1 cellular context compared by ENCODE assay signal in genomic region chr19:3670258-3670795, GRCh38.
TF ChIP-seq lines count a peak whose summit lies in the region.

No MANE protein-coding gene starts in this region.

TF ChIP-seq in K562, 482 proteins besides CTCF, POLR2A, EP300 and RAD21 (continued from another document and continues in another):
- no peak for TF ChIP-seq ZNF311 (CRISPR knock-in tag; IDR thresholded peaks at IDR 0.05)
- TF ChIP-seq RB1 (IDR thresholded peaks at IDR 0.05; ENCODE audit: low read depth) = 0 out of 2 replicates have a peak, but pooled peaks have one; percentile 6
- TF ChIP-seq GTF2E2 (tag; IDR thresholded peaks at IDR 0.05) = 0 out of 2 replicates have a peak, but pooled peaks have one; percentile 8
- TF ChIP-seq ZNF830 (CRISPR knock-in tag; IDR thresholded peaks at IDR 0.05) = no peak
- no peak for TF ChIP-seq SOX6 (IDR thresholded peaks at IDR 0.05)
- no peak for TF ChIP-seq ZNF668 (CRISPR knock-in tag; IDR thresholded peaks at IDR 0.05)
- TF ChIP-seq ZNF24 (IDR thresholded peaks at IDR 0.05) = no peak
- no peak for TF ChIP-seq GABPA (tag; conservative IDR thresholded peaks at IDR 0.05; ENCODE audit: low read depth)
- no peak for TF ChIP-seq RBM17 (IDR thresholded peaks at IDR 0.05; ENCODE audit: borderline replicate concordance, low read depth, low read length)
- no peak for TF ChIP-seq SRSF1 (IDR thresholded peaks at IDR 0.05; ENCODE audit: low read depth, low read length)
- TF ChIP-seq ZBTB26 (CRISPR knock-in tag; IDR thresholded peaks at IDR 0.05) = no peak
- no peak for TF ChIP-seq NCOR1 (IDR thresholded peaks at IDR 0.05)
- TF ChIP-seq GATA2 (CRISPR knock-in tag; IDR thresholded peaks at IDR 0.05) = no peak
- no peak for TF ChIP-seq ZSCAN29 (IDR thresholded peaks at IDR 0.05)
- no peak for TF ChIP-seq MBD1 (CRISPR knock-in tag; IDR thresholded peaks at IDR 0.05)
- no peak for TF ChIP-seq MLLT1 (IDR thresholded peaks at IDR 0.05)
- no peak for TF ChIP-seq IRF1 (CRISPR knock-in tag; IDR thresholded peaks at IDR 0.05; ENCODE audit: borderline replicate concordance)
- TF ChIP-seq CCNT2 (IDR thresholded peaks at IDR 0.05; ENCODE audit: borderline replicate concordance, extremely low read depth, insufficient read length, low read depth, low read length) = peak; percentile 15
- TF ChIP-seq STAT5B (CRISPR knock-in tag; IDR thresholded peaks at IDR 0.05) = no peak
- TF ChIP-seq NCOA1 (IDR thresholded peaks at IDR 0.05; ENCODE audit: low read depth) = peak; percentile 84
- TF ChIP-seq TOE1 (IDR thresholded peaks at IDR 0.05; ENCODE audit: borderline replicate concordance) = no peak
- TF ChIP-seq TOE1 (CRISPR knock-in tag; IDR thresholded peaks at IDR 0.05; ENCODE audit: borderline replicate concordance, low read depth) = no peak; the same call in 1 of the 2 replicates
- no peak for TF ChIP-seq THAP12 (CRISPR knock-in tag; IDR thresholded peaks at IDR 0.05)
- TF ChIP-seq SIN3A (IDR thresholded peaks at IDR 0.05; ENCODE audit: borderline replicate concordance in 2 of 2, control insufficient read depth in 1 of 2, low read depth in 2 of 2, low read length in 2 of 2) = no peak
- no peak; the same call in 1 of the 2 replicates for TF ChIP-seq SMAD3 (CRISPR knock-in tag; conservative IDR thresholded peaks at IDR 0.05)
- no peak for TF ChIP-seq HMG20B (CRISPR knock-in tag; IDR thresholded peaks at IDR 0.05)
- TF ChIP-seq ZFP36 (IDR thresholded peaks at IDR 0.05; ENCODE audit: low read depth, low read length, partially characterized antibody) = no peak
- peak; percentile 45; the same call in 1 of the 2 replicates for TF ChIP-seq ZKSCAN8 (CRISPR knock-in tag; IDR thresholded peaks at IDR 0.05)
- TF ChIP-seq ZEB2 (IDR thresholded peaks at IDR 0.05) = no peak
- no peak for TF ChIP-seq NCOA4 (IDR thresholded peaks at IDR 0.05; ENCODE audit: partially characterized antibody)
- TF ChIP-seq HIVEP1 (CRISPR knock-in tag; IDR thresholded peaks at IDR 0.05) = no peak
- no peak for TF ChIP-seq HNRNPH1 (optimal IDR thresholded peaks at IDR 0.05; ENCODE audit: low read depth, low read length)
- peak; percentile 11; the same call in 1 of the 2 replicates for TF ChIP-seq BHLHE40 (IDR thresholded peaks at IDR 0.05; ENCODE audit: low read length)
- no peak for TF ChIP-seq ZNF384 (IDR thresholded peaks at IDR 0.05; ENCODE audit: low read depth, low read length)
- no peak for TF ChIP-seq HMGN3 (IDR thresholded peaks at IDR 0.05; ENCODE audit: borderline replicate concordance, extremely low read depth, insufficient read length, low read depth, low read length)
- no peak for TF ChIP-seq KLF16 (IDR thresholded peaks at IDR 0.05)
- no peak for TF ChIP-seq E2F4 (CRISPR knock-in tag; IDR thresholded peaks at IDR 0.05; ENCODE audit: low read depth)
- no peak for TF ChIP-seq ATF1 (CRISPR knock-in tag; IDR thresholded peaks at IDR 0.05)
- TF ChIP-seq ATF1 (tag; IDR thresholded peaks at IDR 0.05) = peak; percentile 89
- TF ChIP-seq SMARCB1 (IDR thresholded peaks at IDR 0.05; ENCODE audit: insufficient read length, low read depth) = no peak
- TF ChIP-seq BRF2 (IDR thresholded peaks at IDR 0.05; ENCODE audit: borderline replicate concordance, insufficient read depth, insufficient read length) = no peak
- TF ChIP-seq KDM4B (IDR thresholded peaks at IDR 0.05; ENCODE audit: borderline replicate concordance in 2 of 2, low read depth in 1 of 2) = no peak
- TF ChIP-seq FOS (IDR thresholded peaks at IDR 0.05; ENCODE audit: extremely low read depth, insufficient read length) = no peak
- peak in 1 of 3 experiments; percentile 68 for TF ChIP-seq YY1 (IDR thresholded peaks at IDR 0.05; ENCODE audit: borderline replicate concordance in 1 of 3, control insufficient read depth in 1 of 3, extremely low read depth in 1 of 3, insufficient read depth in 3 of 3, insufficient read length in 1 of 3, insufficient replicate concordance in 2 of 3, low read depth in 1 of 3, low read length in 2 of 3)
- TF ChIP-seq ZNF232 (CRISPR knock-in tag; IDR thresholded peaks at IDR 0.05) = no peak
- peak; percentile 45; the same call in 1 of the 2 replicates for TF ChIP-seq ZNF143 (CRISPR knock-in tag; IDR thresholded peaks at IDR 0.05)
- TF ChIP-seq ZNF639 (CRISPR knock-in tag; conservative IDR thresholded peaks at IDR 0.05 in 1 of 2, IDR thresholded peaks at IDR 0.05 in 1 of 2) = peak in 1 of 2 experiments; percentile 20; a peak in 2 of 4 replicates
- no peak for TF ChIP-seq NFYB (IDR thresholded peaks at IDR 0.05; ENCODE audit: extremely low read depth, insufficient read length)
- no peak for TF ChIP-seq MECOM (CRISPR knock-in tag; IDR thresholded peaks at IDR 0.05)
- TF ChIP-seq MTF1 (CRISPR knock-in tag; IDR thresholded peaks at IDR 0.05; ENCODE audit: borderline replicate concordance) = no peak
- no peak for TF ChIP-seq GTF2A2 (tag; IDR thresholded peaks at IDR 0.05)
- peak; percentile 16; the same call in 1 of the 2 replicates for TF ChIP-seq HDAC2 (IDR thresholded peaks at IDR 0.05)
- TF ChIP-seq RBM39 (optimal IDR thresholded peaks at IDR 0.05; ENCODE audit: low read depth, low read length) = peak; percentile 61
- peak; percentile 65 for TF ChIP-seq SUPT5H (IDR thresholded peaks at IDR 0.05)
- TF ChIP-seq TAF1 (IDR thresholded peaks at IDR 0.05; ENCODE audit: control insufficient read depth, extremely low read depth, insufficient read depth, low read length, severe bottlenecking) = peak; percentile 41
- no peak for TF ChIP-seq XRCC3 (IDR thresholded peaks at IDR 0.05)
- no peak for TF ChIP-seq KHSRP (IDR thresholded peaks at IDR 0.05)
- TF ChIP-seq ZBTB8A (IDR thresholded peaks at IDR 0.05; ENCODE audit: partially characterized antibody) = no peak
- TF ChIP-seq PYGO2 (tag; IDR thresholded peaks at IDR 0.05) = no peak
- no peak for TF ChIP-seq ZSCAN32 (CRISPR knock-in tag; IDR thresholded peaks at IDR 0.05)
- TF ChIP-seq THRAP3 (IDR thresholded peaks at IDR 0.05; ENCODE audit: borderline replicate concordance) = no peak
- no peak for TF ChIP-seq CREB3 (tag; conservative IDR thresholded peaks at IDR 0.05; ENCODE audit: low read depth)
- TF ChIP-seq CCAR2 (IDR thresholded peaks at IDR 0.05; ENCODE audit: low read depth, low read length) = no peak
- no peak for TF ChIP-seq SNAPC5 (CRISPR knock-in tag; IDR thresholded peaks at IDR 0.05)
- TF ChIP-seq BRD4 (IDR thresholded peaks at IDR 0.05) = peak; percentile 83
- TF ChIP-seq GTF2F1 (IDR thresholded peaks at IDR 0.05; ENCODE audit: low read depth, low read length) = 0 out of 2 replicates have a peak, but pooled peaks have one; percentile 35
- no peak for TF ChIP-seq ZNF347 (CRISPR knock-in tag; IDR thresholded peaks at IDR 0.05; ENCODE audit: low read depth)
- TF ChIP-seq ARID1B (IDR thresholded peaks at IDR 0.05) = no peak; the same call in 1 of the 2 replicates
- no peak for TF ChIP-seq HMG20A (CRISPR knock-in tag; conservative IDR thresholded peaks at IDR 0.05)
- no peak for TF ChIP-seq BCOR (IDR thresholded peaks at IDR 0.05)
- no peak for TF ChIP-seq MEF2A (IDR thresholded peaks at IDR 0.05; ENCODE audit: control insufficient read depth, low read depth, low read length)
- TF ChIP-seq MAZ (CRISPR knock-in tag; conservative IDR thresholded peaks at IDR 0.05 in 1 of 2, IDR thresholded peaks at IDR 0.05 in 1 of 2) = peak; percentile 34 to 75; a peak in 3 of 4 replicates
- TF ChIP-seq DNMT1 (IDR thresholded peaks at IDR 0.05) = no peak
